Comparison of ENCODE assay signal across 23 cellular contexts in the genomic region with DNA sequence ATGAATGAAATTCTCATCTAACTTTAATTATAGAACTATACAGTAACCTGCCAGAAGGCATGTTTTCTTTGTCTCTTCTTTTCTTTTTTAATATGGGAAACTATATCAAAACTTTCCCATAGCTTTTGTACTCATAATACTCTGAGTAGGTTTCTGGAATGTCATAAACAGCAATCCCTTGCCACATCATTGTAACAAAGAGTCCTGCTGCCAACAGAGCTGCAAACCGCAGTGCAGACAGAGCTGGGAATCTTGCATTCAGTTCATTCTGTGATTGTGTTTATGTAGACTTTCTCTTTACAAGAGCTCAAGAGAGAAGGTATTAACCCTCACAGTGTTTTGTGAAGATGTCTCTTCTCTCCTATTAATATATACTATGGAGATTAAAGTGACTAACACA.
DNase-seq lines count a peak whose midpoint lies in the region; ATAC-seq and TF ChIP-seq lines count a peak whose summit lies in the region.
"Had no signal": no experiment of that assay in that cellular context is flagged by ENCODE, and none has a peak within 500 bp of the region (broad histone marks: within the 10 kb centered on the region; RNA-seq: fewer than 3 reads in every experiment).

No MANE protein-coding gene starts in this region.

- no peak overlapping the region for H3K4ac ChIP-seq in neuronal stem cell (ENCODE audit: low read length)

- H3K4me2 ChIP-seq in fibroblast of lung (ENCODE audit: extremely low read depth, insufficient read depth, low read length) (no peak overlapping the region), neuronal stem cell (ENCODE audit: insufficient read depth, low read length, poor library complexity, severe bottlenecking) (no peak overlapping the region)

- peaks cover 29% of the 10 kb centered on the region for H3K4me1 ChIP-seq in SJSA1 (replicated peaks)
- peaks cover 21% of the 10 kb centered on the region for H3K4me1 ChIP-seq in fibroblast of lung (ENCODE audit: control insufficient read depth, extremely low read depth, insufficient read depth, low read length)
- H3K4me1 ChIP-seq in neuronal stem cell (ENCODE audit: control insufficient read depth in 2 of 2, insufficient read depth in 1 of 2, low read depth in 1 of 2, low read length in 2 of 2), result peaks cover 8 to 18% of the 10 kb centered on the region in 2 donors
- H3K4me1 ChIP-seq: esophagus squamous epithelium had no signal

- TF ChIP-seq CTCF in fibroblast of lung (conservative IDR thresholded peaks at IDR 0.05 in 1 of 2, IDR thresholded peaks at IDR 0.05 in 1 of 2; ENCODE audit: low read depth in 1 of 2, low read length in 2 of 2), result no peak

- H3K27me3 ChIP-seq in SJSA1 (replicated peaks) (no peaks in the 10 kb centered on the region), fibroblast of lung (ENCODE audit: control insufficient read depth, insufficient read depth, low read length) (no peaks in the 10 kb centered on the region), neuronal stem cell (ENCODE audit: control insufficient read depth in 3 of 3, insufficient read depth in 3 of 3, low read depth in 1 of 3, low read length in 3 of 3) (no peaks in the 10 kb centered on the region)
- H3K27me3 ChIP-seq: esophagus squamous epithelium had no signal

- DNase-seq in ELR (ENCODE audit: low read depth) (peak; percentile 60), SJSA1 (ENCODE audit: low read depth in 1 of 2, low spot score in 2 of 2) (peak; percentile 83 to 94), fibroblast of lung (ENCODE audit: low read depth in 2 of 2) (peak; percentile 77 to 87), skeletal muscle cell (ENCODE audit: low read depth) (peak; percentile 85), DMS53 treated with DMSO at 0.1 percent for 48 hours (lab: John Stamatoyannopoulos, UW; ENCODE audit: unreplicated experiment) (no peak), left ventricle myocardium superior (no peak), neuronal stem cell (ENCODE audit: low spot score) (no peak)
- DNase-seq: activated CD4-positive, alpha-beta T cell treated with anti-CD3 and anti-CD28 coated beads, Interleukin-2, amount 10 ng/mL, durations not matched to agents 24 days and 14 days; activated effector memory CD4-positive, alpha-beta T cell treated with Interleukin-2 at 50 U/mL for 16 hours; effector memory CD4-positive, alpha-beta T cell; esophagus squamous epithelium; GDM1; hypothalamus; Kasumi-1; naive B cell; NCI-H1417; NCI-H526; posterior cingulate gyrus; SHP77 treated with DMSO at 0.1 percent for 48 hours; stimulated activated CD4-positive, alpha-beta T cell treated with anti-CD3 and anti-CD28 coated beads, Interleukin-4, amount 100 ng/mL, for 1 hour; T-cell had no signal

- H3K23ac ChIP-seq in neuronal stem cell (ENCODE audit: low read depth, low read length, poor library complexity), result no peak overlapping the region

- H4K8ac ChIP-seq in neuronal stem cell (ENCODE audit: low read depth, low read length), result no peak overlapping the region

- H3K9ac ChIP-seq in fibroblast of lung (ENCODE audit: insufficient read depth, low read length), result no peak overlapping the region
- no peak overlapping the region for H3K9ac ChIP-seq in neuronal stem cell (ENCODE audit: low read depth, low read length, poor library complexity)

- no peak overlapping the region for H2BK5ac ChIP-seq in neuronal stem cell (ENCODE audit: low read length)

- no peak overlapping the region for H3K18ac ChIP-seq in neuronal stem cell (ENCODE audit: low read length)

- H3K14ac ChIP-seq in neuronal stem cell (ENCODE audit: low read length), result no peak overlapping the region

- WGBS in neuronal stem cell (ENCODE audit: extremely low coverage in 2 of 2, insufficient read length in 2 of 2, insufficient replicate concordance in 1 of 2), 2 donors, result no CpG with 5 or more reads among the region's 1 CpG

- intact Hi-C loops in left ventricle myocardium superior (cut with micrococcal nuclease), result no loop called here

- no peak overlapping the region for H2BK120ac ChIP-seq in neuronal stem cell (ENCODE audit: low read depth, low read length)

- H3K9me3 ChIP-seq in SJSA1 (replicated peaks) (peaks cover 3% of the 10 kb centered on the region; the same call in 1 of the 2 replicates), fibroblast of lung (ENCODE audit: control insufficient read depth, insufficient read depth, low read depth, low read length) (no peaks in the 10 kb centered on the region), neuronal stem cell (replicated peaks in 1 of 2; ENCODE audit: control insufficient read depth in 2 of 2, insufficient read depth in 1 of 2, low read depth in 1 of 2, low read length in 2 of 2) (peaks cover 0 to 9% of the 10 kb centered on the region in 2 donors)
- H3K9me3 ChIP-seq: esophagus squamous epithelium had no signal

- H3K4me3 ChIP-seq in SJSA1 (no peak overlapping the region), fibroblast of lung (replicated peaks in 1 of 4; ENCODE audit: control extremely low read depth in 1 of 4, insufficient read depth in 1 of 4, low read depth in 3 of 4, low read length in 4 of 4) (no peak overlapping the region), skeletal muscle cell (ENCODE audit: low read depth, low read length) (no peak overlapping the region), neuronal stem cell (ENCODE audit: low read length in 2 of 2) (no peak overlapping the region)
- H3K4me3 ChIP-seq: esophagus squamous epithelium, skin epidermis had no signal

- H4K91ac ChIP-seq in neuronal stem cell (ENCODE audit: low read depth, low read length, poor library complexity), result no peak overlapping the region

- H2AFZ ChIP-seq in fibroblast of lung (ENCODE audit: low read length) (no peak overlapping the region), neuronal stem cell (ENCODE audit: low read length) (no peak overlapping the region)

- H3K79me1 ChIP-seq in neuronal stem cell (ENCODE audit: low read depth, low read length), result no peaks in the 10 kb centered on the region

- no peak overlapping the region for H2BK12ac ChIP-seq in neuronal stem cell (ENCODE audit: low read length)

- no peaks in the 10 kb centered on the region for H3K79me2 ChIP-seq in fibroblast of lung (ENCODE audit: control insufficient read depth, insufficient read depth, low read length)

- no peak overlapping the region for H2AK5ac ChIP-seq in neuronal stem cell (ENCODE audit: low read depth, low read length)

- H3K36me3 ChIP-seq in SJSA1 (no peaks in the 10 kb centered on the region), fibroblast of lung (ENCODE audit: control insufficient read depth, insufficient read depth, low read length) (no peaks in the 10 kb centered on the region), neuronal stem cell (replicated peaks in 1 of 2; ENCODE audit: control insufficient read depth in 2 of 2, insufficient read depth in 2 of 2, low read length in 2 of 2) (no peaks in the 10 kb centered on the region)
- H3K36me3 ChIP-seq: esophagus squamous epithelium had no signal

- H4K20me1 ChIP-seq in fibroblast of lung (ENCODE audit: control insufficient read depth, extremely low read depth, insufficient read depth, low read length), result no peaks in the 10 kb centered on the region

- H3K27ac ChIP-seq in SJSA1, result peak overlapping the region; percentile 14; the same call in 1 of the 2 replicates
- no peak overlapping the region for H3K27ac ChIP-seq in fibroblast of lung (ENCODE audit: insufficient read depth, low read length)
- H3K27ac ChIP-seq in neuronal stem cell (replicated peaks; ENCODE audit: low read length), result no peak overlapping the region
- H3K27ac ChIP-seq: esophagus squamous epithelium, skin epidermis had no signal

- ATAC-seq in left ventricle myocardium superior (no peak), HG03378 (IDR thresholded peaks at IDR 0.05; ENCODE audit: unreplicated experiment) (no peak)
- ATAC-seq: T-cell had no signal

- no peak overlapping the region for H2BK15ac ChIP-seq in neuronal stem cell (ENCODE audit: low read length)

Comparison
In these comparisons a context has a peak if more than half of its experiments do, and no peak if none do; other contexts are left out.
1. DNase-seq: peak in ELR (single experiment), SJSA1 (2 of 2), fibroblast of lung (2 of 2) and skeletal muscle cell (single experiment); none in DMS53 treated with DMSO at 0.1 percent for 48 hours (single experiment), left ventricle myocardium superior (single experiment) and neuronal stem cell (single experiment).